ENCODE assay signal across 22 cellular contexts in the genomic region with DNA sequence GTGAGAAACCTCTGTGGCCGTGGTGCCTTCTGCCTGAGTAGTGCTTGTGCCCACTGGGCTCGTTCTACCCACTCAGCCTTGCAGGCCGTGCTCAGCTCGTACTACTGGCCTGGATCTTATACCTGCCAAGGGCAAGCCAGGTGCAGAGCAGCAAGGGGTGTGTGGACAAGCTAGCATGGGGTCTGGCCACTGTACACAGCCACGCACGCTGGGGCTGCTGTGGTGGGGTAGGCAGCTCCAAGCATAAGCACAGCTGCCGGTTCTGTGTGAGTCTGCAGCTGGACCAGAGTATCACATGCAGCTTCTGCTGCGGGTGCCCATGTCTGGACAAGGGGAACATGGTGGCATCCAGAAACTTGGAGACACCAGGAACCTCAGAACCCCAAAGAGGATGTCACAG.
"Had no signal": no experiment of that assay in that cellular context is flagged by ENCODE, and none has a peak within 500 bp of the region (broad histone marks: within the 10 kb centered on the region; RNA-seq: fewer than 3 reads in every experiment).

No MANE protein-coding gene starts in this region.

- H3K27me3 ChIP-seq: colonic mucosa, gastrocnemius medialis, ovary, sigmoid colon, tibial nerve, vagina had no signal

- H3K36me3 ChIP-seq: colonic mucosa, gastrocnemius medialis, ovary, sigmoid colon had no signal

- H3K4me1 ChIP-seq: colonic mucosa had no signal

- H3K27ac ChIP-seq: colonic mucosa, epithelial cell of prostate, gastrocnemius medialis, ovary, psoas muscle, sigmoid colon, thoracic aorta, tibial nerve, vagina had no signal

- H3K4me3 ChIP-seq: colonic mucosa, gastrocnemius medialis, ovary, psoas muscle, sigmoid colon, thoracic aorta, tibial nerve, vagina had no signal

- FAIRE-seq: keratinocyte had no signal

- ATAC-seq: gastrocnemius medialis; left lobe of liver; naive thymus-derived CD8-positive, alpha-beta T cell; psoas muscle; right cardiac atrium; stimulated activated naive B cell treated with anti-CD40 and anti-IgM and Interleukin-4, amounts not matched to agents 10 μg/mL and 1 μg/mL and 100 μg/mL, for 72 hours had no signal

- DNase-seq: colonic mucosa; effector CD8-positive, alpha-beta T cell; endodermal cell; foreskin fibroblast; gastrocnemius medialis; head of caudate nucleus; mesendoderm; midbrain; naive thymus-derived CD8-positive, alpha-beta T cell; nephron progenitor cell; occipital lobe; ovary; psoas muscle; right cardiac atrium; sigmoid colon; stimulated activated naive B cell treated with anti-CD40 and anti-IgM and Interleukin-4, amounts not matched to agents 10 μg/mL and 1 μg/mL and 100 μg/mL, for 72 hours had no signal

- H3K9me3 ChIP-seq: colonic mucosa, gastrocnemius medialis, ovary, psoas muscle, sigmoid colon, thoracic aorta, tibial nerve, vagina had no signal
